ENCODE assay signal across 8 cellular contexts in the genomic region with DNA sequence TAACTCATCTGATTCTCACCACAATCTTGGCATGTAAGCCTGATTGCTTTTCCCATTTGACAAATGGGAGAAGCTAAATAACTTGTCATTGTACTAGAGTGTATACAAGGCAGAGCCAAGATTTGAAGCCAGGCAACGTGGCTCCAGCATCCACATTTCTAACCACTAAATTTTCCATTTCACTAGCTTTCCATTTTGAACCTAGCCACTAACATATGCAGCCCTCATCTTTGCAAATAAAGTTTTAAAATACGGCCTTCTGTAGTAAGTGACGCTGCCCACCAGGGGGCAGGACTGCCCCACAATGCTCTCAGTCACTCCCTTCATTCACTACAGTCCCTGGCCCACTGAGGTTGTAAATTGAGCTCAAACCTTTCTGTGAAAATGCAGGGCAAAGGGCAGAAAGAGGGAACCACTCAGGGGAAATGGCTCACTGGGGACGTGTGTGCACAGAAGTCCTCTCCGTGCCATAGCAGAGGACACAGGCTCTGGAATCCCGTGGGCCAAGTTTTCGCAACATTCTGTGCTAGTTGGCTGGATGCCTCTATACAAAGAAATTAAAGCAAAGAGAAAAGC.
DNase-seq lines count a peak whose midpoint lies in the region; ATAC-seq and TF ChIP-seq lines count a peak whose summit lies in the region.

No MANE protein-coding gene starts in this region.

- H3K27me3 ChIP-seq in lower lobe of right lung (ENCODE audit: low read depth) (no peaks in the 10 kb centered on the region), subcutaneous abdominal adipose tissue (ENCODE audit: control insufficient read depth in 5 of 5, insufficient read depth in 4 of 5, low read length in 5 of 5) (no peaks in the 10 kb centered on the region)

- peak; percentile 64 for DNase-seq in activated CD4-positive, alpha-beta T cell treated with anti-CD3 and anti-CD28 coated beads for 48 hours
- no peak for DNase-seq in activated CD4-positive, alpha-beta T cell treated with anti-CD3 and anti-CD28 coated beads, Interleukin-2, amount 50 U/mL, for 4 hours
- DNase-seq in H4 (ENCODE audit: low spot score) (peak; percentile 92), LHCN-M2 (ENCODE audit: low read depth) (peak; percentile 78), SKM-1 (lab: John Stamatoyannopoulos, UW; ENCODE audit: unreplicated experiment) (peak; percentile 58), dermis microvascular lymphatic vessel endothelial cell (ENCODE audit: low read depth in 2 of 2) (peak; percentile 67 to 70), lower lobe of right lung (peak; percentile 48)

- intact Hi-C loops in lower lobe of right lung (cut with DNase I): loop anchor here (10.0 kb wide), 1 partner anchor 559 kb away; no protein-coding TSS in a partner anchor

- H3K9me3 ChIP-seq in lower lobe of right lung (peaks cover 6% of the 10 kb centered on the region), subcutaneous abdominal adipose tissue (ENCODE audit: control insufficient read depth in 5 of 5, low read length in 5 of 5) (peaks cover 4 to 24% (median 13%) of the 10 kb centered on the region in 5 donors)

- ATAC-seq in lower lobe of right lung: peak; percentile 81 to 90

- peak overlapping the region in 1 of 5 donors; percentile 22 for H3K9ac ChIP-seq in subcutaneous abdominal adipose tissue (ENCODE audit: low read length in 5 of 5)

- H3K4me1 ChIP-seq in lower lobe of right lung (peaks cover 12% of the 10 kb centered on the region), subcutaneous abdominal adipose tissue (ENCODE audit: control insufficient read depth in 5 of 5, insufficient read depth in 5 of 5, low read length in 5 of 5) (peaks cover 0 to 16% (median 12%) of the 10 kb centered on the region in 5 donors)

- TF ChIP-seq CTCF in lower lobe of right lung (IDR thresholded peaks at IDR 0.05): peak; percentile 91

- H3K4me3 ChIP-seq in lower lobe of right lung (no peak overlapping the region), subcutaneous abdominal adipose tissue (ENCODE audit: low read depth in 1 of 5, low read length in 5 of 5) (no peak overlapping the region)

- H3K36me3 ChIP-seq in lower lobe of right lung (no peaks in the 10 kb centered on the region), subcutaneous abdominal adipose tissue (ENCODE audit: control insufficient read depth in 5 of 5, insufficient read depth in 5 of 5, low read length in 5 of 5) (no peaks in the 10 kb centered on the region)

- no peak overlapping the region for H3K27ac ChIP-seq in lower lobe of right lung
- H3K27ac ChIP-seq in subcutaneous abdominal adipose tissue (ENCODE audit: low read depth, low read length): peak overlapping the region; percentile 80

Comparison
In these comparisons a context has a peak if more than half of its experiments do, and no peak if none do; other contexts are left out.
1. DNase-seq: peak in activated CD4-positive, alpha-beta T cell treated with anti-CD3 and anti-CD28 coated beads for 48 hours (single experiment), H4 (single experiment), LHCN-M2 (single experiment), SKM-1 (single experiment), dermis microvascular lymphatic vessel endothelial cell (2 of 2) and lower lobe of right lung (single experiment); none in activated CD4-positive, alpha-beta T cell treated with anti-CD3 and anti-CD28 coated beads, Interleukin-2, amount 50 U/mL, for 4 hours (0 of 2).